14 cellular contexts compared by ENCODE assay signal in the genomic region with DNA sequence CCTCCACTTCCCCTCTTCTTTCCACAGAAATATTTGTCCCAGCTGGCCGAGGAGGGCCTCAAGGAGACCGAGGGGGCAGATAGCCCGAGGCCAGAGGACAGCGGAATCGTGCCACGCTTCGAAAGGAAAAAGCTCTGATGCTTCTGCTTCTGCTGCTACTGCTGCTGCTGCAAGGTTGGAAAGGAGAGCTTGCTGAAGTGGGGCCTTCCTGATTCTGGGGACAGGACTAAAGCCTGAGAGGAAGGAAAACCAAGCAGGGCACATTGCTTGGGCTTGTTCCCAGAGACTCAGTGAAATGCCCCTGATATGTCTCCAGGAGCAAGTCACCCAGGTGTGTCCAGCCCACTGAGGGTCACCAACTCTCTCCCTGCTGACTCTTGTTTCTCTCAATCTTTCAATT. TPM values are rescaled to one million over a fixed set of nuclear protein-coding genes. Genes with fewer than 3 reads are reported as not detected.
DNase-seq lines count a peak whose midpoint lies in the region; ATAC-seq and TF ChIP-seq lines count a peak whose summit lies in the region.
"Had no signal": no experiment of that assay in that cellular context is flagged by ENCODE, and none has a peak within 500 bp of the region (broad histone marks: within the 10 kb centered on the region; RNA-seq: fewer than 3 reads in every experiment).

No MANE protein-coding gene starts in this region.

- intact Hi-C loops in breast epithelium (cut with DNase I; ENCODE audit: low total_unique reads), result no loop called here
- intact Hi-C loops in MCF 10A (cut with micrococcal nuclease), result no loop called here

- TF ChIP-seq EP300 in tibial nerve (IDR thresholded peaks at IDR 0.05), result no peak

- peak overlapping the region; percentile 36 to 83 for H3K27ac ChIP-seq in breast epithelium
- peak overlapping the region; percentile 71 for H3K27ac ChIP-seq in thymus (ENCODE audit: low read depth)
- H3K27ac ChIP-seq in tibial nerve, result peak overlapping the region in 1 of 4 donors; percentile 47

- no peaks in the 10 kb centered on the region for H3K27me3 Mint-ChIP-seq in MCF 10A (ENCODE audit: insufficient read depth, unreplicated experiment)
- H3K27me3 Mint-ChIP-seq in brain, result no peaks in the 10 kb centered on the region
- no peaks in the 10 kb centered on the region for H3K27me3 Mint-ChIP-seq in naive thymus-derived CD8-positive, alpha-beta T cell
- H3K27me3 Mint-ChIP-seq: memory B cell had no signal

- CTCF ChIA-PET in MCF 10A (lab: Yijun Ruan, JAX), result interaction anchor here (0.9 to 1.6 kb wide), 4 partner anchors 8 to 61 kb away, joined by 3 to 4 read pairs (median 4); no protein-coding TSS in a partner anchor

- TF ChIP-seq POLR2A in breast epithelium (IDR thresholded peaks at IDR 0.05), result no peak
- TF ChIP-seq POLR2A in tibial nerve (IDR thresholded peaks at IDR 0.05), result no peak

- H3K36me3 ChIP-seq in breast epithelium (no peaks in the 10 kb centered on the region), thymus (ENCODE audit: control insufficient read depth, insufficient read depth) (no peaks in the 10 kb centered on the region), tibial nerve (no peaks in the 10 kb centered on the region)

- WGBS in thymus, result 85% methylated on average over 7 of the region's 7 CpGs
- 61 to 69% methylated on average over 7 of the region's 7 CpGs for WGBS in tibial nerve, 2 donors

- peaks cover 17% of the 10 kb centered on the region for H3K4me1 Mint-ChIP-seq in MCF 10A (ENCODE audit: insufficient read depth, unreplicated experiment)
- H3K4me1 Mint-ChIP-seq in brain, result peaks cover 54% of the 10 kb centered on the region
- H3K4me1 Mint-ChIP-seq in naive thymus-derived CD8-positive, alpha-beta T cell, result peaks cover 27 to 58% (median 53%) of the 10 kb centered on the region in 4 donors

- H3K4me3 ChIP-seq in breast epithelium (no peak overlapping the region), thymus (ENCODE audit: low read length) (no peak overlapping the region), tibial nerve (no peak overlapping the region)

- H3K36me3 Mint-ChIP-seq in MCF 10A (ENCODE audit: insufficient read depth, unreplicated experiment) (peaks cover 1% of the 10 kb centered on the region), brain (no peaks in the 10 kb centered on the region)
- H3K36me3 Mint-ChIP-seq in naive thymus-derived CD8-positive, alpha-beta T cell, result no peaks in the 10 kb centered on the region
- H3K36me3 Mint-ChIP-seq: memory B cell had no signal

- no peaks in the 10 kb centered on the region for H3K9me3 Mint-ChIP-seq in MCF 10A (ENCODE audit: unreplicated experiment)
- H3K9me3 Mint-ChIP-seq in brain, result no peaks in the 10 kb centered on the region
- no peaks in the 10 kb centered on the region for H3K9me3 Mint-ChIP-seq in naive thymus-derived CD8-positive, alpha-beta T cell
- H3K9me3 Mint-ChIP-seq: memory B cell had no signal

- BruUV-seq in MCF 10A (replicated peaks; lab: Mats Ljungman, UMichigan), result no TSS peak

- H3K4me1 ChIP-seq in breast epithelium (peaks cover 0 to 32% of the 10 kb centered on the region in 2 donors), thymus (ENCODE audit: control insufficient read depth, insufficient read depth, low read length) (peaks cover 6% of the 10 kb centered on the region), tibial nerve (peaks cover 0 to 55% (median 14%) of the 10 kb centered on the region in 4 donors)

- TF ChIP-seq CTCF in breast epithelium (IDR thresholded peaks at IDR 0.05), result no peak
- no peak for TF ChIP-seq CTCF in MCF 10A (IDR thresholded peaks at IDR 0.05; ENCODE audit: unreplicated experiment)
- no peak for TF ChIP-seq CTCF in brain (conservative IDR thresholded peaks at IDR 0.05)
- no peak for TF ChIP-seq CTCF in tibial nerve (IDR thresholded peaks at IDR 0.05)

- ATAC-seq in naive thymus-derived CD8-positive, alpha-beta T cell, result no peak

- H3K27ac Mint-ChIP-seq in MCF 10A (ENCODE audit: low read depth, unreplicated experiment), result no peak overlapping the region
- peak overlapping the region in 3 of 5 experiments; percentile 61 to 92 (median 86) for H3K27ac Mint-ChIP-seq in brain
- H3K27ac Mint-ChIP-seq in naive thymus-derived CD8-positive, alpha-beta T cell, result peak overlapping the region; percentile 86 to 100 (median 98)
- H3K27ac Mint-ChIP-seq: memory B cell had no signal

- H3K4me3 Mint-ChIP-seq in MCF 10A (ENCODE audit: unreplicated experiment), result no peak overlapping the region
- H3K4me3 Mint-ChIP-seq in brain, result peak overlapping the region in 1 of 5 experiments; percentile 39
- peak overlapping the region in 6 of 10 donors; percentile 1 to 81 (median 60) for H3K4me3 Mint-ChIP-seq in naive thymus-derived CD8-positive, alpha-beta T cell
- H3K4me3 Mint-ChIP-seq: memory B cell had no signal

- POLR2A ChIA-PET in MCF 10A (lab: Yijun Ruan, JAX), result interaction anchor here (0.9 to 2.5 kb wide), 2 partner anchors 36 kb away, joined by 3 to 6 read pairs; partner anchors contain the start of gene PDCD4
- POLR2A ChIA-PET in naive thymus-derived CD8-positive, alpha-beta T cell (lab: Charles Lee), result interaction anchor here (0.7 to 7.0 kb wide), 10 partner anchors 9 to 62 kb away, joined by 3 to 75 read pairs (median 12); partner anchors contain the start of gene PDCD4

- H3K9me3 ChIP-seq in breast epithelium, result no peaks in the 10 kb centered on the region
- H3K9me3 ChIP-seq in thymus (ENCODE audit: control insufficient read depth), result no peaks in the 10 kb centered on the region
- no peaks in the 10 kb centered on the region for H3K9me3 ChIP-seq in tibial nerve

- H3K27me3 ChIP-seq in breast epithelium, result no peaks in the 10 kb centered on the region
- H3K27me3 ChIP-seq in thymus (ENCODE audit: control insufficient read depth, insufficient read depth), result no peaks in the 10 kb centered on the region
- H3K27me3 ChIP-seq in tibial nerve, result no peaks in the 10 kb centered on the region

- DNase-seq in breast epithelium (ENCODE audit: low spot score in 2 of 2) (no peak), MCF 10A (ENCODE audit: unreplicated experiment) (no peak), tibial nerve (ENCODE audit: low spot score in 2 of 2) (no peak), iPS-NIHi7 (ENCODE audit: extremely low spot score) (no peak), DMS114 treated with DMSO at 0.1 percent for 48 hours (lab: John Stamatoyannopoulos, UW; ENCODE audit: unreplicated experiment) (no peak)
- DNase-seq in naive thymus-derived CD8-positive, alpha-beta T cell, result no peak
- DNase-seq: activated T-cell treated with anti-CD3 and anti-CD28 coated beads, Interleukin-2, amount 50 U/mL, for 48 hours; Calu3; NCI-H2081; NCI-H774; RPMI8226 had no signal

RNA-seq across cellular contexts. Expression of gene PDCD4, which starts 35.9 kb away (rescaled TPM):
- total RNA-seq in breast epithelium (100 to 1,000 TPM; 101 to 319 (median 161) TPM), MCF 10A (2022) (80.7 and 133 TPM in 2 replicates), tibial nerve (100 to 1,000 TPM in 1 of 4 donors, 10 to 100 TPM in 3; 68.6 to 109 (median 82.7) TPM)
- polyA plus RNA-seq in brain (ENCODE audit: insufficient read depth, low read depth, low replicate concordance) (37.4 TPM), thymus (260 TPM)
- 100 to 1,000 TPM; 361 to 367 TPM for total RNA-seq in naive thymus-derived CD8-positive, alpha-beta T cell
- polyA plus RNA-seq in naive thymus-derived CD8-positive, alpha-beta T cell, result 100 to 1,000 TPM; 318 to 385 (median 341) TPM
